In the genomic region with DNA sequence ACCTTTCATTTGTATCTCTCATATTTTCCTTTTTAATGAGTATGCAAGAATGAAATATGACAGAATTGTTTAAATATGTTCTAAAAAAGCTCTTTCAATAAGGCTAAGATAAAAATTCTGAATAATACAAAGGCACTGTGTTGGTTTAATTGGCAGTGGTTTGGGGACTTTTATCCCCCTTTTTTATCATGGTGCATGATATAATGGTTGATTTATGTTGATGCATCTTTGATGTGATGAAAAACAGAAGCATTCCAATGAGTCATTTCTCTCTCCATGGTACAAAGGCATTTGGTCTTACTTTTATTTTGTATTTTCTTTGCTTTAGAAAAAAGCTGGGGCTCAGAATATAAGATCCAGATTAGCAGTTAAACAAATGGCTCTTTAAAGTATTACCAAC, we compare ENCODE assay signal across 1 cellular context.
TF ChIP-seq lines count a peak whose summit lies in the region.

No MANE protein-coding gene starts in this region.

TF ChIP-seq in IMR-90, 13 proteins besides CTCF, POLR2A, EP300 and RAD21 (continued from another document):
- TF ChIP-seq BHLHE40 (IDR thresholded peaks at IDR 0.05; ENCODE audit: low read depth, low read length) (no peak), MAZ (IDR thresholded peaks at IDR 0.05; ENCODE audit: borderline replicate concordance, low read depth, low read length) (no peak), SMC3 (IDR thresholded peaks at IDR 0.05; ENCODE audit: low read depth, low read length) (no peak), MXI1 (IDR thresholded peaks at IDR 0.05; ENCODE audit: borderline replicate concordance, low read depth, low read length) (no peak), MAFK (IDR thresholded peaks at IDR 0.05; ENCODE audit: low read depth, low read length) (no peak), RFX5 (IDR thresholded peaks at IDR 0.05; ENCODE audit: low read depth, low read length) (no peak)
- TF ChIP-seq, protein P1, sequence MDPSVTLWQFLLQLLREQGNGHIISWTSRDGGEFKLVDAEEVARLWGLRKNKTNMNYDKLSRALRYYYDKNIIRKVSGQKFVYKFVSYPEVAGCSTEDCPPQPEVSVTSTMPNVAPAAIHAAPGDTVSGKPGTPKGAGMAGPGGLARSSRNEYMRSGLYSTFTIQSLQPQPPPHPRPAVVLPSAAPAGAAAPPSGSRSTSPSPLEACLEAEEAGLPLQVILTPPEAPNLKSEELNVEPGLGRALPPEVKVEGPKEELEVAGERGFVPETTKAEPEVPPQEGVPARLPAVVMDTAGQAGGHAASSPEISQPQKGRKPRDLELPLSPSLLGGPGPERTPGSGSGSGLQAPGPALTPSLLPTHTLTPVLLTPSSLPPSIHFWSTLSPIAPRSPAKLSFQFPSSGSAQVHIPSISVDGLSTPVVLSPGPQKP (IDR thresholded peaks at IDR 0.05; ENCODE audit: borderline replicate concordance, low read depth, low read length), result no peak
